In the genomic region with DNA sequence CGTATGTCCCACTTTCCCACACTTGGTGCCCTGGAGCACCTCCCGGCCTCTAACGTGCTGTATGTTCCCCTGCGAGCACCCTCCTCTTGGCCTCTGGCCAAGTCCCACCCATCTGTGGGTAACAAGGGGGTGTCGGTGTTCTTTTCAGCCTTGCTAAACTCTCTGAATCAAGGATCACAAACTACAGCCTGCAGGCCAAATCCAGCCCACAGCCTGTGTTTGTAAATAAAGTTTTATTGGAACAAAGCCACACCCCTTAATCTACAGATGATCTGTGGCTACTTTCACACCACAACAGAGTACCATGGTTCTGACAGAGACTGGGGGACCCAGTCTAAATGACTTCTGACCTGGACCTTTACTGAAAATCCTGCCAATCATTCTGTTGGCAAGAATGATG, we compare ENCODE assay signal across 11 cellular contexts. TPM values are rescaled to one million over a fixed set of nuclear protein-coding genes. Genes with fewer than 3 reads are reported as not detected.
"Had no signal": no experiment of that assay in that cellular context is flagged by ENCODE, and none has a peak within 500 bp of the region (broad histone marks: within the 10 kb centered on the region; RNA-seq: fewer than 3 reads in every experiment).

No MANE protein-coding gene starts in this region.

RNA-seq across cellular contexts. Expression of gene ROPN1B, which starts 39.2 kb away (rescaled TPM):
- total RNA-seq: activated CD4-positive, alpha-beta memory T cell treated with anti-CD3 and anti-CD28 coated beads, Interleukin-2, amount 10 ng/mL, durations not matched to agents 7 days and 5 days; activated CD4-positive, alpha-beta T cell treated with anti-CD3 and anti-CD28 coated beads for 36 hours; activated CD4-positive, alpha-beta T cell treated with anti-CD3 and anti-CD28 coated beads, Interleukin-2, amount 10 ng/mL, durations not matched to agents 7 days and 5 days; activated CD8-positive, alpha-beta memory T cell treated with anti-CD3 and anti-CD28 coated beads, Interleukin-2, amount 10 ng/mL, durations not matched to agents 7 days and 5 days; activated CD8-positive, alpha-beta T cell treated with anti-CD3 and anti-CD28 coated beads, Interleukin-2, amount 10 ng/mL, durations not matched to agents 7 days and 5 days; activated naive CD8-positive, alpha-beta T cell treated with anti-CD3 and anti-CD28 coated beads for 36 hours; activated T-helper 2 cell treated with anti-CD3 and anti-CD28 coated beads, Interferon-gamma antibody, Interleukin-2, Interleukin-4, amounts not matched to agents 10 μg/mL and 5 μg/mL and 100 μg/mL, durations not matched to agents 14 hours and 24 hours and 36 hours; astrocyte; bronchial epithelial cell; cardiac muscle cell; T-helper 2 cell treated with Interferon-gamma antibody and Interleukin-4, amounts not matched to agents 100 ng/mL and 5 ng/mL, for 36 hours had no signal
- polyA plus RNA-seq: cardiac muscle cell had no signal
